8 cellular contexts compared by ENCODE assay signal in genomic region chr2:19900536-19901200, GRCh38. TPM values are rescaled to one million over a fixed set of nuclear protein-coding genes. Genes with fewer than 3 reads are reported as not detected.
A peak's percentile ranks its signal among the peaks of the same experiment; 100 is the strongest.
DNase-seq lines count a peak whose midpoint lies in the region; ATAC-seq and TF ChIP-seq lines count a peak whose summit lies in the region.

No MANE protein-coding gene starts in this region.

- H3K36me3 ChIP-seq in BJ (ENCODE audit: control insufficient read depth, insufficient read depth, low read length) = no peaks in the 10 kb centered on the region
- no peaks in the 10 kb centered on the region for H3K36me3 ChIP-seq in lung (ENCODE audit: control insufficient read depth in 2 of 2, insufficient read depth in 2 of 2, low read length in 2 of 2)
- H3K36me3 ChIP-seq in tibial nerve = peaks cover 0 to 1% (median 0%) of the 10 kb centered on the region in 3 donors

- TF ChIP-seq POLR2A in tibial nerve (IDR thresholded peaks at IDR 0.05) = no peak

- no peaks in the 10 kb centered on the region for H3K9me3 ChIP-seq in lung (ENCODE audit: control insufficient read depth in 2 of 2, insufficient read depth in 1 of 2, low read length in 1 of 2)
- no peaks in the 10 kb centered on the region for H3K9me3 ChIP-seq in tibial nerve

- H3K27me3 ChIP-seq in BJ (ENCODE audit: control insufficient read depth, insufficient read depth, low read length) (no peaks in the 10 kb centered on the region), lung (ENCODE audit: control insufficient read depth, insufficient read depth) (no peaks in the 10 kb centered on the region), tibial nerve (no peaks in the 10 kb centered on the region)

- ATAC-seq in GM19395 (IDR thresholded peaks at IDR 0.05; ENCODE audit: unreplicated experiment) (peak; percentile 21), lung (ENCODE audit: insufficient read depth, low FRiP score) (no peak), HG02852 (IDR thresholded peaks at IDR 0.05; ENCODE audit: unreplicated experiment) (no peak)

- H3K27ac ChIP-seq in lung (ENCODE audit: low read depth in 1 of 2, low read length in 1 of 2) (peak overlapping the region; percentile 96 to 99), tibial nerve (peak overlapping the region; percentile 86 to 98 (median 94))

- H3K4me1 ChIP-seq in lung (ENCODE audit: control insufficient read depth in 2 of 2, insufficient read depth in 2 of 2, low read length in 2 of 2) = peaks cover 5 to 29% of the 10 kb centered on the region in 2 donors
- peaks cover 0 to 59% (median 33%) of the 10 kb centered on the region in 4 donors for H3K4me1 ChIP-seq in tibial nerve

- H3K4me3 ChIP-seq in BJ (ENCODE audit: low read depth, low read length) (peak overlapping the region; percentile 65), lung (peak overlapping the region; percentile 74), tibial nerve (peak overlapping the region; percentile 74 to 98 (median 91))

- TF ChIP-seq CTCF in BJ (IDR thresholded peaks at IDR 0.05; ENCODE audit: insufficient read depth, low read depth, low read length) (no peak), lung (IDR thresholded peaks at IDR 0.05; ENCODE audit: control extremely low read depth, extremely low read depth) (no peak), tibial nerve (IDR thresholded peaks at IDR 0.05) (no peak)

- 8 to 12% methylated on average over 13 of the region's 13 CpGs for WGBS in lung, 2 donors
- 13 to 16% methylated on average over 13 of the region's 13 CpGs for WGBS in tibial nerve, 2 donors

- DNase-seq in BJ (ENCODE audit: low read depth) = no peak
- DNase-seq in RPMI8226 = peak; percentile 37
- DNase-seq in cerebellar cortex (ENCODE audit: low spot score) = peak; percentile 44
- no peak for DNase-seq in lung (ENCODE audit: low spot score)
- DNase-seq in tibial nerve (ENCODE audit: low spot score in 2 of 2) = no peak
- DNase-seq in activated CD4-positive, CD25-positive, alpha-beta regulatory T cell treated with anti-CD3 and anti-CD28 coated beads, Interleukin-2, amount 50 U/mL, for 72 hours = no peak

- POLR2A ChIA-PET in BJ (lab: Charles Lee) = interaction anchor here (0.6 kb wide), 1 partner anchor 472 kb away, joined by 7 read pairs; no protein-coding TSS in a partner anchor

- CTCF ChIA-PET in BJ (lab: Yijun Ruan, JAX) = interaction anchor here (1.4 kb wide), 1 partner anchor 16 kb away, joined by 3 read pairs; no protein-coding TSS in a partner anchor

- TF ChIP-seq EP300 in tibial nerve (IDR thresholded peaks at IDR 0.05) = no peak

RNA-seq across cellular contexts. Expression of gene TTC32, which starts 1.1 kb away (rescaled TPM):
- polyA plus RNA-seq in BJ (2011; rRNA removed) (3.6 and 3.9 TPM in 2 replicates), lung (10 to 100 TPM; 11.5 to 47.3 TPM)
- 2.4 and 3.8 TPM in 2 replicates for polyA minus RNA-seq in BJ (2011; rRNA and poly(A)+ RNA removed)
- total RNA-seq in lung (10 to 100 TPM; 13.4 to 19.0 TPM), tibial nerve (10 to 100 TPM in 3 of 4 donors, 1 to 10 TPM in 1; 9.6 to 19.7 (median 15.6) TPM)

Comparison
In these comparisons a context has a peak if more than half of its experiments do, and no peak if none do; other contexts are left out.
1. DNase-seq: peak in RPMI8226 (single experiment) and cerebellar cortex (single experiment); none in BJ (single experiment), lung (single experiment), tibial nerve (0 of 2) and activated CD4-positive, CD25-positive, alpha-beta regulatory T cell treated with anti-CD3 and anti-CD28 coated beads, Interleukin-2, amount 50 U/mL, for 72 hours (single experiment).
2. Peak in every context shown above with its lines, with median percentiles within 50 percentile points of each other: H3K4me3 ChIP-seq.